ENCODE assay signal across 18 cellular contexts in genomic region chr9:98367371-98367900, GRCh38.
A peak's percentile ranks its signal among the peaks of the same experiment; 100 is the strongest.
DNase-seq lines count a peak whose midpoint lies in the region; ATAC-seq, FAIRE-seq and TF ChIP-seq lines count a peak whose summit lies in the region.
"Had no signal": no experiment of that assay in that cellular context is flagged by ENCODE, and none has a peak within 500 bp of the region (broad histone marks: within the 10 kb centered on the region; RNA-seq: fewer than 3 reads in every experiment).

No MANE protein-coding gene starts in this region.

- H4K5ac ChIP-seq in IMR-90 (ENCODE audit: low read depth, low read length) = no peak overlapping the region

- peaks cover 11% of the 10 kb centered on the region for H3K27me3 Mint-ChIP-seq in astrocyte (ENCODE audit: low read depth, unreplicated experiment)
- H3K27me3 Mint-ChIP-seq: CD4-positive, CD25-positive, alpha-beta regulatory T cell had no signal

- no CpG with 5 or more reads among the region's 5 CpGs for WGBS in IMR-90 (ENCODE audit: extremely low coverage in 2 of 2, insufficient read length in 1 of 2), 2 experiments

- H3K4me3 Mint-ChIP-seq in astrocyte (ENCODE audit: unreplicated experiment) = no peak overlapping the region
- H3K4me3 Mint-ChIP-seq: CD4-positive, CD25-positive, alpha-beta regulatory T cell had no signal

- H3K79me1 ChIP-seq in IMR-90 (ENCODE audit: low read depth in 1 of 2, low read length in 2 of 2) = peaks cover 0 to 4% of the 10 kb centered on the region in 2 experiments; a peak in 1 of 4 replicates

- POLR2A ChIA-PET in GM10248 (lab: Yijun Ruan, JAX) = no interaction called here
- POLR2A ChIA-PET in IMR-90 (lab: Charles Lee; ENCODE audit: unreplicated experiment) = no interaction called here

- H4K20me1 ChIP-seq in IMR-90 (ENCODE audit: insufficient read depth, low read length) = no peaks in the 10 kb centered on the region
- no peaks in the 10 kb centered on the region for H4K20me1 ChIP-seq in astrocyte (ENCODE audit: insufficient read depth, low read length)

- no peak overlapping the region for H3K23ac ChIP-seq in IMR-90 (ENCODE audit: low read depth, low read length)

- TF ChIP-seq POLR2A in IMR-90 (IDR thresholded peaks at IDR 0.05; ENCODE audit: low read depth, low read length) = no peak

- TF ChIP-seq CTCF in GM10248 (IDR thresholded peaks at IDR 0.05; ENCODE audit: control extremely low read depth, extremely low read depth, low read depth, missing control alignments) (no peak), IMR-90 (conservative IDR thresholded peaks at IDR 0.05; ENCODE audit: low read depth, low read length) (no peak), astrocyte (IDR thresholded peaks at IDR 0.05; ENCODE audit: insufficient read depth, low read depth, low read length) (no peak)

- no peak overlapping the region for H3K9ac ChIP-seq in IMR-90 (ENCODE audit: low read depth, low read length)
- H3K9ac ChIP-seq in astrocyte (ENCODE audit: low read length) = no peak overlapping the region

- ATAC-seq in IMR-90 (ENCODE audit: low read depth) (no peak), HG03460 (IDR thresholded peaks at IDR 0.05; ENCODE audit: unreplicated experiment) (no peak), GM19324 (IDR thresholded peaks at IDR 0.05; ENCODE audit: low FRiP score, unreplicated experiment) (no peak), HG03439 (IDR thresholded peaks at IDR 0.05; ENCODE audit: unreplicated experiment) (no peak)

- H3K9me3 ChIP-seq in IMR-90 (ENCODE audit: control insufficient read depth, insufficient read depth, low read length) = peaks cover 6% of the 10 kb centered on the region
- H3K9me3 ChIP-seq in astrocyte (ENCODE audit: insufficient read depth, low read depth, low read length) = peaks cover 14% of the 10 kb centered on the region

- H2AFZ ChIP-seq in IMR-90 (replicated peaks; ENCODE audit: low read length, poor library complexity) (no peak overlapping the region), astrocyte (ENCODE audit: low read depth, low read length) (no peak overlapping the region)

- H3K4me1 ChIP-seq in IMR-90 (ENCODE audit: control insufficient read depth, insufficient read depth, low read length) (no peaks in the 10 kb centered on the region; the same call in 1 of the 2 replicates), astrocyte (ENCODE audit: insufficient read depth, low read length) (peaks cover 3% of the 10 kb centered on the region)
- H3K4me1 ChIP-seq: BE2C, Caco-2, HAP-1 had no signal

- H3K56ac ChIP-seq in IMR-90 (ENCODE audit: extremely low read depth, insufficient read depth, low read length) = no peak overlapping the region

- no peak for TF ChIP-seq RAD21 in IMR-90 (IDR thresholded peaks at IDR 0.05; ENCODE audit: low read length)

- H2BK120ac ChIP-seq in IMR-90 (ENCODE audit: low read depth, low read length) = no peak overlapping the region

- no peaks in the 10 kb centered on the region for H3K9me3 Mint-ChIP-seq in astrocyte (ENCODE audit: unreplicated experiment)

- no peaks in the 10 kb centered on the region for H3K9me1 ChIP-seq in IMR-90 (ENCODE audit: insufficient read depth, low read length)

- H3K14ac ChIP-seq in IMR-90 (replicated peaks; ENCODE audit: low read depth, low read length) = no peak overlapping the region

- no peak overlapping the region for H3K4ac ChIP-seq in IMR-90 (ENCODE audit: low read depth, low read length)

- no peaks in the 10 kb centered on the region for H3K79me2 ChIP-seq in astrocyte (ENCODE audit: insufficient read depth, low read length)

- H3K18ac ChIP-seq in IMR-90 (ENCODE audit: low read depth, low read length) = no peak overlapping the region

- in situ Hi-C loops in IMR-90 (cut with MboI; ENCODE audit: low sequenced_read_pairs) = no loop called here

- H4K8ac ChIP-seq in IMR-90 (ENCODE audit: low read depth in 2 of 2, low read length in 2 of 2) = no peak overlapping the region

- H3K4me2 ChIP-seq in IMR-90 (ENCODE audit: low read depth, low read length) = no peak overlapping the region
- no peak overlapping the region for H3K4me2 ChIP-seq in astrocyte (ENCODE audit: low read length)

- intact Hi-C loops in IMR-90 (cut with micrococcal nuclease) = no loop called here

- H4K91ac ChIP-seq in IMR-90 (ENCODE audit: insufficient read depth, low read depth, low read length) = no peak overlapping the region

- no peak overlapping the region; the same call in 2 of the 3 replicates for H2BK15ac ChIP-seq in IMR-90 (ENCODE audit: low read depth, low read length)

- peak; percentile 0 for DNase-seq in GM10248 (ENCODE audit: extremely low spot score)
- no peak for DNase-seq in IMR-90
- peak; percentile 21 for DNase-seq in astrocyte (ENCODE audit: low read depth)
- peak; percentile 43 for DNase-seq in fibroblast of peridontal ligament (ENCODE audit: extremely low read depth)
- DNase-seq in SHP77 treated with DMSO at 0.1 percent for 48 hours (lab: John Stamatoyannopoulos, UW) = no peak
- DNase-seq: BE2C; C1 segment of cervical spinal cord; Caco-2; CD4-positive, CD25-positive, alpha-beta regulatory T cell; DMS153; DMS79; GDM1 had no signal

- dilution Hi-C loops in IMR-90 (cut with HindIII; ENCODE audit: low sequenced_read_pairs, unreplicated experiment) = no loop called here

- H3K27ac Mint-ChIP-seq in astrocyte (ENCODE audit: unreplicated experiment) = no peak overlapping the region
- H3K27ac Mint-ChIP-seq: CD4-positive, CD25-positive, alpha-beta regulatory T cell had no signal

- H3K27ac ChIP-seq in IMR-90 (ENCODE audit: insufficient read depth, low read length) (no peak overlapping the region), astrocyte (ENCODE audit: low read depth, low read length) (no peak overlapping the region)

- no peak for FAIRE-seq in astrocyte (lab: Jason Lieb, UNC)
- FAIRE-seq: H1, HTR-8/SVneo had no signal

- no peak overlapping the region for H2BK20ac ChIP-seq in IMR-90 (ENCODE audit: low read depth, low read length)

- no peak overlapping the region for H2BK5ac ChIP-seq in IMR-90 (ENCODE audit: low read depth, low read length, poor library complexity, severe bottlenecking)

- no peaks in the 10 kb centered on the region for H3K4me1 Mint-ChIP-seq in astrocyte (ENCODE audit: low read depth, unreplicated experiment)
- H3K4me1 Mint-ChIP-seq: CD4-positive, CD25-positive, alpha-beta regulatory T cell had no signal

- H3K4me3 ChIP-seq in IMR-90 (ENCODE audit: insufficient read depth, low read depth, low read length) (no peak overlapping the region), astrocyte (ENCODE audit: insufficient read depth, low read depth, low read length) (no peak overlapping the region)
- H3K4me3 ChIP-seq: HAP-1 had no signal

- H3K36me3 ChIP-seq in IMR-90 (ENCODE audit: control insufficient read depth, insufficient read depth, low read length) (peaks cover 3% of the 10 kb centered on the region; the same call in 1 of the 2 replicates), astrocyte (ENCODE audit: insufficient read depth, low read length) (no peaks in the 10 kb centered on the region)
- H3K36me3 ChIP-seq: BE2C, HAP-1 had no signal

- CTCF ChIA-PET in GM10248 (lab: Yijun Ruan, JAX) = no interaction called here
- CTCF ChIA-PET in IMR-90 (lab: Yijun Ruan, JAX) = no interaction called here

- H3K27me3 ChIP-seq in IMR-90 (ENCODE audit: control insufficient read depth, insufficient read depth, low read length) = no peaks in the 10 kb centered on the region
- H3K27me3 ChIP-seq in astrocyte (ENCODE audit: insufficient read depth, low read length) = no peaks in the 10 kb centered on the region
- H3K27me3 ChIP-seq: BE2C had no signal

- H3K36me3 Mint-ChIP-seq in astrocyte (ENCODE audit: low read depth, unreplicated experiment) = no peaks in the 10 kb centered on the region

- no peak overlapping the region for H2AK9ac ChIP-seq in IMR-90 (replicated peaks; ENCODE audit: low read depth, low read length, poor library complexity)

- no peak overlapping the region for H2AK5ac ChIP-seq in IMR-90 (ENCODE audit: low read depth, low read length)

- no TSS peak for BruUV-seq in IMR-90 (replicated peaks; lab: Mats Ljungman, UMichigan)

TF ChIP-seq in IMR-90, 13 proteins besides CTCF, POLR2A, EP300 and RAD21:
- TF ChIP-seq CHD1 (IDR thresholded peaks at IDR 0.05; ENCODE audit: low read depth, low read length) (no peak), CEBPB (IDR thresholded peaks at IDR 0.05; ENCODE audit: low read depth, low read length) (peak; percentile 64)

Comparison
In these comparisons a context has a peak if more than half of its experiments do, and no peak if none do; other contexts are left out.
1. DNase-seq: peak in GM10248 (single experiment), astrocyte (single experiment) and fibroblast of peridontal ligament (single experiment); none in IMR-90 (single experiment) and SHP77 treated with DMSO at 0.1 percent for 48 hours (single experiment).